Comparison of ENCODE assay signal across 13 cellular contexts in the genomic region with DNA sequence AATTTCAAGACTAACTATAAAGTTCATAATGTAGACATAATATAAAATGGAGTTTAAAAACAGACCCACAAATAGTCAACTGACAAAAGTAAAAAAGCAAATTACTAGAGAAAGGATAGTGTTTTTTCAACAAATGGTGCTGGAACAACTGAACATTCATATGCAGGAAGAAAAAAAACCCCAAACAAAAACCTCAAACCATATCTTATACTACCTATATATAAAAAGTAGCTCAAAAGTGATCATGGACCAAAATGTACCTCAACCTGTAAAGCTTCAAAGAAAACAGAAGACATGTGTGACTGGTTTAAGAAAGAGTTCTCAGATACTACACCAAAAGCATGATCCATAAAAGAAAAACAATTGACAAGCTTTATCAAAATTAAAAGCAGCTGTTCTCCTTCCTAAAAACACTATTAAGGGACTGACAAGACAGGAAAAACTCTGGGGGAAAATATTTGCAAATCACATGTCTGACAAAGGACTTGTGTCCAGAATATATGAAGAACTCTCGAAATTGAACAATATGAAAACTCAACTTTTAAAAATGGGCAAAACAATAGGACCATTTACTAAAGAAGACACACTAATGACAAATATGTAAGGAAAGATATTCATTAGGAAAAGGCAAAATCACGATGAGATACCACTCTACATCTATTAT. TPM values are rescaled to one million over a fixed set of nuclear protein-coding genes. Genes with fewer than 3 reads are reported as not detected.
A peak's percentile ranks its signal among the peaks of the same experiment; 100 is the strongest.
DNase-seq lines count a peak whose midpoint lies in the region; ATAC-seq and TF ChIP-seq lines count a peak whose summit lies in the region.
"Had no signal": no experiment of that assay in that cellular context is flagged by ENCODE, and none has a peak within 500 bp of the region (broad histone marks: within the 10 kb centered on the region; RNA-seq: fewer than 3 reads in every experiment).

No MANE protein-coding gene starts in this region.

- peaks cover 46% of the 10 kb centered on the region for H3K4me1 Mint-ChIP-seq in CD4-positive, alpha-beta T cell (ENCODE audit: low read depth)
- peaks cover 12 to 32% (median 24%) of the 10 kb centered on the region in 3 donors for H3K4me1 Mint-ChIP-seq in IgD-negative memory B cell
- H3K4me1 Mint-ChIP-seq in activated naive CD8-positive, alpha-beta T cell treated with anti-CD3 and anti-CD28 coated beads for 36 hours: peaks cover 43% of the 10 kb centered on the region
- peaks cover 26 to 36% (median 28%) of the 10 kb centered on the region in 3 donors for H3K4me1 Mint-ChIP-seq in naive B cell

- no peaks in the 10 kb centered on the region for H3K27me3 Mint-ChIP-seq in CD4-positive, alpha-beta T cell
- H3K27me3 Mint-ChIP-seq in IgD-negative memory B cell: no peaks in the 10 kb centered on the region
- H3K27me3 Mint-ChIP-seq in activated naive CD8-positive, alpha-beta T cell treated with anti-CD3 and anti-CD28 coated beads for 36 hours: no peaks in the 10 kb centered on the region
- no peaks in the 10 kb centered on the region for H3K27me3 Mint-ChIP-seq in naive B cell

- H3K36me3 Mint-ChIP-seq in CD4-positive, alpha-beta T cell (ENCODE audit: low read depth): peaks cover 95% of the 10 kb centered on the region
- H3K36me3 Mint-ChIP-seq in IgD-negative memory B cell (no peaks in the 10 kb centered on the region), naive B cell (peaks cover 0 to 11% of the 10 kb centered on the region in 2 donors)
- peaks cover 55% of the 10 kb centered on the region for H3K36me3 Mint-ChIP-seq in activated naive CD8-positive, alpha-beta T cell treated with anti-CD3 and anti-CD28 coated beads for 36 hours

- ATAC-seq in CD4-positive, alpha-beta T cell (ENCODE audit: poor library complexity): no peak
- no peak for ATAC-seq in naive B cell (ENCODE audit: low read depth in 2 of 2)
- ATAC-seq in HG03139 (IDR thresholded peaks at IDR 0.05; ENCODE audit: unreplicated experiment): no peak

- peaks cover 0 to 89% (median 19%) of the 10 kb centered on the region in 3 donors for H3K36me3 ChIP-seq in esophagus squamous epithelium

- POLR2A ChIA-PET in CD4-positive, alpha-beta T cell (lab: Charles Lee): interaction anchor here (0.8 to 2.9 kb wide), 9 partner anchors 10 to 152 kb away, joined by 3 to 29 read pairs (median 5); a partner anchor contains a TSS

- H3K4me3 Mint-ChIP-seq in CD4-positive, alpha-beta T cell: peak overlapping the region; percentile 49
- no peak overlapping the region for H3K4me3 Mint-ChIP-seq in IgD-negative memory B cell
- H3K4me3 Mint-ChIP-seq in activated naive CD8-positive, alpha-beta T cell treated with anti-CD3 and anti-CD28 coated beads for 36 hours: no peak overlapping the region
- no peak overlapping the region for H3K4me3 Mint-ChIP-seq in naive B cell

- H3K9me3 ChIP-seq in CD4-positive, alpha-beta T cell (ENCODE audit: control insufficient read depth, low read length): no peaks in the 10 kb centered on the region
- no peaks in the 10 kb centered on the region for H3K9me3 ChIP-seq in esophagus squamous epithelium

- H3K27ac Mint-ChIP-seq in CD4-positive, alpha-beta T cell: peak overlapping the region; percentile 60
- H3K27ac Mint-ChIP-seq in IgD-negative memory B cell (peak overlapping the region in 2 of 3 donors; percentile 12 to 15), naive B cell (peak overlapping the region; percentile 38 to 92 (median 64))
- H3K27ac Mint-ChIP-seq in activated naive CD8-positive, alpha-beta T cell treated with anti-CD3 and anti-CD28 coated beads for 36 hours: peak overlapping the region; percentile 79

- no peaks in the 10 kb centered on the region for H3K27me3 ChIP-seq in CD4-positive, alpha-beta T cell (ENCODE audit: control insufficient read depth, insufficient read depth, low read length)
- no peaks in the 10 kb centered on the region for H3K27me3 ChIP-seq in esophagus squamous epithelium

- CTCF ChIA-PET in CD4-positive, alpha-beta T cell (lab: Charles Lee): interaction anchor here (0.6 to 1.3 kb wide), 3 partner anchors 8 to 17 kb away, joined by 3 to 4 read pairs (median 3); no protein-coding TSS in a partner anchor

- H3K27ac ChIP-seq in CD4-positive, alpha-beta T cell (ENCODE audit: low read depth, low read length): no peak overlapping the region
- H3K27ac ChIP-seq in esophagus squamous epithelium: no peak overlapping the region

- TF ChIP-seq CTCF in CD4-positive, alpha-beta T cell (IDR thresholded peaks at IDR 0.05): no peak
- no peak for TF ChIP-seq CTCF in esophagus squamous epithelium (IDR thresholded peaks at IDR 0.05)

- no peak for TF ChIP-seq POLR2A in esophagus squamous epithelium (IDR thresholded peaks at IDR 0.05)

- intact Hi-C loops in CD4-positive, alpha-beta T cell (cut with DNase I, micrococcal nuclease): no loop called here
- intact Hi-C loops in esophagus squamous epithelium (cut with DNase I): no loop called here

- H3K9me3 Mint-ChIP-seq in CD4-positive, alpha-beta T cell: no peaks in the 10 kb centered on the region
- no peaks in the 10 kb centered on the region for H3K9me3 Mint-ChIP-seq in IgD-negative memory B cell
- no peaks in the 10 kb centered on the region for H3K9me3 Mint-ChIP-seq in activated naive CD8-positive, alpha-beta T cell treated with anti-CD3 and anti-CD28 coated beads for 36 hours
- H3K9me3 Mint-ChIP-seq in naive B cell: no peaks in the 10 kb centered on the region

- no peak for DNase-seq in CD4-positive, alpha-beta T cell
- DNase-seq in activated naive CD8-positive, alpha-beta T cell treated with anti-CD3 and anti-CD28 coated beads for 36 hours: no peak
- DNase-seq in naive B cell (no peak), esophagus squamous epithelium (lab: John Stamatoyannopoulos, UW) (no peak), dedifferentiated amniotic fluid mesenchymal stem cell (ENCODE audit: extremely low spot score) (no peak)
- DNase-seq in stimulated activated naive CD4-positive, alpha-beta T cell (lab: John Stamatoyannopoulos, UW): no peak
- DNase-seq: activated effector memory CD4-positive, alpha-beta T cell treated with anti-CD3 and anti-CD28 coated beads, Interleukin-2, amount 50 U/mL, for 16 hours; HCEC 1CT; NCI-H1436; NCI-H524; stimulated activated CD4-positive, alpha-beta T cell treated with anti-CD3 and anti-CD28 coated beads, Interleukin-4, amount 100 ng/mL, for 4 hours had no signal

- H3K4me1 ChIP-seq in esophagus squamous epithelium: peaks cover 0 to 21% (median 5%) of the 10 kb centered on the region in 3 donors

- H3K4me3 ChIP-seq in esophagus squamous epithelium: no peak overlapping the region

- WGBS in esophagus squamous epithelium, 2 donors: 79 to 81% methylated on average over 2 of the region's 2 CpGs

RNA-seq across cellular contexts. Expression of a gene that starts 22.7 kb away (rescaled TPM):
- total RNA-seq in CD4-positive, alpha-beta T cell: 10 to 100 TPM; 89.6 to 94.7 TPM
- polyA plus RNA-seq in IgD-negative memory B cell: 37.1 TPM
- total RNA-seq in activated naive CD8-positive, alpha-beta T cell treated with anti-CD3 and anti-CD28 coated beads for 36 hours: 10 to 100 TPM; 18.6 to 19.8 TPM
- 10 to 100 TPM; 24.1 to 52.4 (median 32.9) TPM for polyA plus RNA-seq in naive B cell (ENCODE audit: low read depth in 6 of 6)
- 10 to 100 TPM in 3 of 4 donors, 1 to 10 TPM in 1; 9.9 to 19.3 (median 13.4) TPM for total RNA-seq in esophagus squamous epithelium

RNA-seq across cellular contexts. Expression of a gene that starts 31.0 kb away (rescaled TPM):
- 100 to 1,000 TPM; 104 to 108 TPM for total RNA-seq in CD4-positive, alpha-beta T cell
- polyA plus RNA-seq in IgD-negative memory B cell (120 TPM), naive B cell (ENCODE audit: low read depth in 6 of 6) (100 to 1,000 TPM; 134 to 182 (median 141) TPM)
- total RNA-seq in activated naive CD8-positive, alpha-beta T cell treated with anti-CD3 and anti-CD28 coated beads for 36 hours: 100 to 1,000 TPM; 397 to 408 TPM
- 100 to 1,000 TPM in 3 of 4 donors, 10 to 100 TPM in 1; 73.6 to 157 (median 119) TPM for total RNA-seq in esophagus squamous epithelium

Comparison
In these comparisons a context has a peak if more than half of its experiments do, and no peak if none do; other contexts are left out.
1. H3K27ac Mint-ChIP-seq: peak in every context shown above with its lines; median percentile 79 in activated naive CD8-positive, alpha-beta T cell treated with anti-CD3 and anti-CD28 coated beads for 36 hours; 64 in naive B cell; 60 in CD4-positive, alpha-beta T cell; 14 in IgD-negative memory B cell.
2. RNA of a gene that starts 22.7 kb away (total RNA-seq): 89.6 to 94.7 TPM in CD4-positive, alpha-beta T cell; 18.6 to 19.8 TPM in activated naive CD8-positive, alpha-beta T cell treated with anti-CD3 and anti-CD28 coated beads for 36 hours and 9.9 to 19.3 TPM in esophagus squamous epithelium; every median in the first group is over 4 times any median in the second.